In the genomic region with DNA sequence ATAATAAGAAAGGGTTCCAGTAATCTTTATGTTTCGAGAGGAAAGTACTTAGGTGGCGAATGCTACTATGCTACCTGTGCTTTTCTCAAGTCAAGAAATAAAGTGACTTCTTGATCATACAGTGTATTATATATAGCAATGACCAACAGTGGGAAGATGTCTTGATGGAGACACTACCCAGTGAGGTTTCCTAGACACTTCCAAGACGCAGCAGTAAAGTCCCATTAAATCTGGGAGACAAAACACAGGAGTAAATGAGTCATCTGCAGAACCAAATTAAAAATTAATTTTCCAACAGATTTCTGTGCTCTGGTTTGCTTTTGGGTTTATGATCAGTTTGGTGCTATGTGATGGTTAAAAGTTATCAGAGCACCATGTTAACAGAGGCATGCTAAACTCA, we compare ENCODE assay signal across 36 cellular contexts. TPM values are rescaled to one million over a fixed set of nuclear protein-coding genes. Genes with fewer than 3 reads are reported as not detected.
"Had no signal": no experiment of that assay in that cellular context is flagged by ENCODE, and none has a peak within 500 bp of the region (broad histone marks: within the 10 kb centered on the region; RNA-seq: fewer than 3 reads in every experiment).

No MANE protein-coding gene starts in this region.

- H3K27me3 ChIP-seq: MG63 had no signal

- H3K9me3 ChIP-seq: MG63 had no signal

- H3K4me2 ChIP-seq: KMS-11 had no signal

- H3K9ac ChIP-seq: KMS-11 had no signal

- H3K36me3 ChIP-seq: MG63 had no signal

- H3K4me3 ChIP-seq: MG63 had no signal

- DNase-seq: Karpas-422, Kasumi-1, KG1, MG63, MM.1S, MV-4-11, NCI-H1048, NCI-H1092, NCI-H1092 treated with DMSO at 0.1 percent for 48 hours, NCI-H1105, NCI-H1105 treated with DMSO at 0.1 percent for 48 hours, NCI-H1417, NCI-H1417 treated with DMSO at 0.1 percent for 48 hours, NCI-H1436, NCI-H146, NCI-H1694, NCI-H1694 treated with DMSO at 0.1 percent for 48 hours, NCI-H187, NCI-H187 treated with DMSO at 0.1 percent for 48 hours, NCI-H1930, NCI-H2029, NCI-H2029 treated with DMSO at 0.1 percent for 48 hours, NCI-H2081, NCI-H2081 treated with DMSO at 0.1 percent for 48 hours, NCI-H2107, NCI-H2171, NCI-H2171 treated with DMSO at 0.1 percent for 48 hours, NCI-H2227 treated with DMSO at 0.1 percent for 48 hours, NCI-H226, NCI-H345, NCI-H446, NCI-H446 treated with DMSO at 0.1 percent for 48 hours, NCI-H510A, NCI-H510A treated with DMSO at 0.1 percent for 48 hours had no signal

- H3K27ac ChIP-seq: KMS-11 had no signal

RNA-seq across cellular contexts. Expression of a gene that starts 29.1 kb away (rescaled TPM):
- total RNA-seq: LHCN-M2 had no signal
